ENCODE assay signal across 10 cellular contexts in the genomic region with DNA sequence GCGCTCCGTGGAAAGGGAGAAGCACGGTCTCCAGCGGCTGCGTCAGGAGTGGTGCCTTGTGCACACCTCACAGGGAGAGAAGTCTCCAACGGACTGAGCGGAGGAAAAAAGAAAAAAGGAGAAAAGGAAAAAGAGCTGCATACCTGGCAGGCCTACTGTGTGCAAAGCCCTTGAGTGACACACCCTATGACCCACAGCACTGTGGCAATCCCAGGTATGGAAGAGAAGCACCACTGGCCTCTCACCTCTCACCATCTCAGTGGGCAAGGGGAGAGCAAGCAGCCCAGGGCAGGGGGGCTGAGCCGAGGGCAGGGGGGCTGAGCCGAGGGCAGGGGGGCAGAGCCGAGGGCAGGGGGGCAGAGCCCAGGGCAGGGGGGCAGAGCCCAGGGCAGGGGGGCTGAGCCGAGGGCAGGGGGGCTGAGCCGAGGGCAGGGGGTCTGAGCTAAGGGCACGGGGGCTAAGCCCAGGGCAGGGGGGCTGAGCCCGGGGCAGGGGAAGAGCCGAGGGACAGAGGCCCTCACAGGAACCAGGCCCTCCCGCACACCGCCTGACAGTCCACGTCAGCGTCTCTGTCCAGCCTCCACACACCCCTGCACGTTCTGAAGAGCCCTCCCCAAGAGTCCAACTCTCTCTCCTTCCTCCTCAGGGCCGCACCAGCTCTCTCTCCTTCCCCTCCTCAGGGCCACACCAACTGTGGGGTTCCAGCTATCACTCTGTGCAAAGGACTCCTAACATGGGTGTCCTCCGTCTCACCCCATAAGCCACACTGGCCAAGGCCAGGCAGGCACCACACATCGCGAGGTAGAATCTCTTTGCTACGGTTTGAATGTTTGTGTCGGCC.
DNase-seq lines count a peak whose midpoint lies in the region; ATAC-seq, FAIRE-seq and TF ChIP-seq lines count a peak whose summit lies in the region.
"Had no signal": no experiment of that assay in that cellular context is flagged by ENCODE, and none has a peak within 500 bp of the region (broad histone marks: within the 10 kb centered on the region; RNA-seq: fewer than 3 reads in every experiment).

No MANE protein-coding gene starts in this region.

- BruUV-seq in Panc1 (replicated peaks; lab: Mats Ljungman, UMichigan) = no TSS peak

- H3K79me1 ChIP-seq in neuronal stem cell (ENCODE audit: low read depth, low read length) = peaks cover 31% of the 10 kb centered on the region

- H3K4me2 ChIP-seq in neuronal stem cell (ENCODE audit: insufficient read depth, low read length, poor library complexity, severe bottlenecking) = no peak overlapping the region

- H3K14ac ChIP-seq in neuronal stem cell (ENCODE audit: low read length) = no peak overlapping the region

- CTCF ChIA-PET in CD4-positive, alpha-beta memory T cell (lab: Charles Lee; ENCODE audit: partially characterized antibody) = interaction anchor here (1.3 kb wide), 1 partner anchor 35 kb away, joined by 3 read pairs; no protein-coding TSS in a partner anchor
- CTCF ChIA-PET in Panc1 (lab: Charles Lee) = no interaction called here

- no peak overlapping the region for H3K4me3 ChIP-seq in CD4-positive, alpha-beta memory T cell (ENCODE audit: low read length in 2 of 2)
- peak overlapping the region in 1 of 2 experiments; percentile 15; a peak in 1 of 4 replicates for H3K4me3 ChIP-seq in Panc1 (ENCODE audit: low read depth in 2 of 2, low read length in 2 of 2)
- peak overlapping the region in 1 of 2 donors; percentile 31 for H3K4me3 ChIP-seq in neuronal stem cell (ENCODE audit: low read length in 2 of 2)
- H3K4me3 ChIP-seq: SK-N-MC had no signal

- peaks cover 97% of the 10 kb centered on the region for H3K4me1 ChIP-seq in CD4-positive, alpha-beta memory T cell (ENCODE audit: insufficient read depth, low read length)
- H3K4me1 ChIP-seq in Panc1 (ENCODE audit: control insufficient read depth, insufficient read depth, low read length) (peaks cover 93% of the 10 kb centered on the region), neuronal stem cell (ENCODE audit: control insufficient read depth in 2 of 2, insufficient read depth in 1 of 2, low read depth in 1 of 2, low read length in 2 of 2) (peaks cover 30 to 40% of the 10 kb centered on the region in 2 donors)

- POLR2A ChIA-PET in CD4-positive, alpha-beta memory T cell (lab: Charles Lee; ENCODE audit: partially characterized antibody) = interaction anchor here (1.0 to 1.7 kb wide), 4 partner anchors 8 to 143 kb away, joined by 3 to 16 read pairs (median 4); no protein-coding TSS in a partner anchor
- POLR2A ChIA-PET in Panc1 (lab: Charles Lee) = interaction anchor here (0.5 kb wide), 1 partner anchor 184 kb away, joined by 3 read pairs; no protein-coding TSS in a partner anchor

- WGBS in neuronal stem cell (ENCODE audit: extremely low coverage in 2 of 2, insufficient read length in 2 of 2, insufficient replicate concordance in 1 of 2), 2 donors = no CpG with 5 or more reads among the region's 26 CpGs

- peaks cover 70 to 96% (median 85%) of the 10 kb centered on the region in 4 donors for H3K4me1 Mint-ChIP-seq in CD4-positive, alpha-beta memory T cell

- H3K4me3 Mint-ChIP-seq in CD4-positive, alpha-beta memory T cell = peak overlapping the region in 7 of 8 donors; percentile 52 to 83 (median 68)

- H3K9ac ChIP-seq in neuronal stem cell (ENCODE audit: low read depth, low read length, poor library complexity) = peak overlapping the region; percentile 24

- no peak overlapping the region for H3K27ac ChIP-seq in CD4-positive, alpha-beta memory T cell (ENCODE audit: low read depth, low read length)
- H3K27ac ChIP-seq in Panc1 (ENCODE audit: low read length) = peak overlapping the region; percentile 93
- peak overlapping the region; percentile 74 for H3K27ac ChIP-seq in epithelial cell of prostate
- peak overlapping the region; percentile 10 for H3K27ac ChIP-seq in neuronal stem cell (replicated peaks; ENCODE audit: low read length)
- H3K27ac ChIP-seq: SK-N-MC had no signal

- in situ Hi-C loops in Panc1 (cut with HindIII; ENCODE audit: low pct_unique_long_range_greater_than_20kb, low sequenced_read_pairs) = no loop called here

- H2BK120ac ChIP-seq in neuronal stem cell (ENCODE audit: low read depth, low read length) = no peak overlapping the region

- H2BK15ac ChIP-seq in neuronal stem cell (ENCODE audit: low read length) = no peak overlapping the region

- no peak overlapping the region for H2BK5ac ChIP-seq in neuronal stem cell (ENCODE audit: low read length)

- ATAC-seq in Panc1 = peak; percentile 20; the same call in 1 of the 2 replicates

- H3K18ac ChIP-seq in neuronal stem cell (ENCODE audit: low read length) = no peak overlapping the region

- DNase-seq in CD4-positive, alpha-beta memory T cell = no peak
- no peak for DNase-seq in Panc1 (ENCODE audit: low read depth, low spot score)
- DNase-seq in epithelial cell of prostate (ENCODE audit: low read depth, low spot score) = no peak
- no peak for DNase-seq in neuronal stem cell (ENCODE audit: low spot score)
- no peak for DNase-seq in D721Med (ENCODE audit: insufficient read length, low spot score)
- no peak for DNase-seq in stimulated activated CD4-positive, alpha-beta T cell treated with anti-CD3 and anti-CD28 coated beads, Interleukin-15, amount 100 ng/mL, for 24 hours
- no peak for DNase-seq in NCI-H748 (lab: John Stamatoyannopoulos, UW; ENCODE audit: unreplicated experiment)
- DNase-seq in NCI-H1930 (lab: John Stamatoyannopoulos, UW) = no peak
- DNase-seq: effector CD8-positive, alpha-beta T cell had no signal

- no peak overlapping the region for H4K91ac ChIP-seq in neuronal stem cell (ENCODE audit: low read depth, low read length, poor library complexity)

- no peak overlapping the region for H2AK5ac ChIP-seq in neuronal stem cell (ENCODE audit: low read depth, low read length)

- no peak overlapping the region for H4K8ac ChIP-seq in neuronal stem cell (ENCODE audit: low read depth, low read length)

- no peaks in the 10 kb centered on the region for H3K9me3 ChIP-seq in CD4-positive, alpha-beta memory T cell (ENCODE audit: control insufficient read depth in 1 of 2, low read length in 2 of 2)
- H3K9me3 ChIP-seq in Panc1 (ENCODE audit: control insufficient read depth, insufficient read depth, low read depth, low read length) (no peaks in the 10 kb centered on the region), neuronal stem cell (replicated peaks in 1 of 2; ENCODE audit: control insufficient read depth in 2 of 2, insufficient read depth in 1 of 2, low read depth in 1 of 2, low read length in 2 of 2) (no peaks in the 10 kb centered on the region)

- H3K27me3 ChIP-seq in CD4-positive, alpha-beta memory T cell (ENCODE audit: insufficient read depth, low read length) = no peaks in the 10 kb centered on the region
- no peaks in the 10 kb centered on the region for H3K27me3 ChIP-seq in Panc1 (ENCODE audit: control insufficient read depth, insufficient read depth, low read length)
- H3K27me3 ChIP-seq in neuronal stem cell (ENCODE audit: control insufficient read depth in 3 of 3, insufficient read depth in 3 of 3, low read depth in 1 of 3, low read length in 3 of 3) = no peaks in the 10 kb centered on the region

- no peaks in the 10 kb centered on the region for H3K36me3 ChIP-seq in CD4-positive, alpha-beta memory T cell (ENCODE audit: insufficient read depth, low read length)
- H3K36me3 ChIP-seq in Panc1 (ENCODE audit: control insufficient read depth, insufficient read depth, low read length) = no peaks in the 10 kb centered on the region
- peaks cover 2 to 22% of the 10 kb centered on the region in 2 donors for H3K36me3 ChIP-seq in neuronal stem cell (replicated peaks in 1 of 2; ENCODE audit: control insufficient read depth in 2 of 2, insufficient read depth in 2 of 2, low read length in 2 of 2)

- peaks cover 6 to 30% of the 10 kb centered on the region in 2 donors for H3K36me3 Mint-ChIP-seq in CD4-positive, alpha-beta memory T cell

- FAIRE-seq in D721Med (lab: Jason Lieb, UNC) = no peak

- H2AFZ ChIP-seq in neuronal stem cell (ENCODE audit: low read length) = no peak overlapping the region

- peaks cover 0 to 5% (median 0%) of the 10 kb centered on the region in 8 donors for H3K9me3 Mint-ChIP-seq in CD4-positive, alpha-beta memory T cell

- no peaks in the 10 kb centered on the region for H3K27me3 Mint-ChIP-seq in CD4-positive, alpha-beta memory T cell

- H3K27ac Mint-ChIP-seq in CD4-positive, alpha-beta memory T cell = peak overlapping the region; percentile 66 to 92 (median 78)

- H3K23ac ChIP-seq in neuronal stem cell (ENCODE audit: low read depth, low read length, poor library complexity) = peak overlapping the region; percentile 20

- intact Hi-C loops in CD4-positive, alpha-beta memory T cell (cut with micrococcal nuclease) = no loop called here
- intact Hi-C loops in Panc1 (cut with micrococcal nuclease; ENCODE audit: unreplicated experiment) = no loop called here

- TF ChIP-seq CTCF in Panc1 (IDR thresholded peaks at IDR 0.05) = no peak
- TF ChIP-seq CTCF in D721Med (IDR thresholded peaks at IDR 0.05; ENCODE audit: insufficient read depth, missing control alignments) = no peak

- H2BK12ac ChIP-seq in neuronal stem cell (ENCODE audit: low read length) = no peak overlapping the region

- no peak overlapping the region for H3K4ac ChIP-seq in neuronal stem cell (ENCODE audit: low read length)
